8 cellular contexts compared by ENCODE assay signal in genomic region chr22:37686002-37686982, GRCh38. TPM values are rescaled to one million over a fixed set of nuclear protein-coding genes. Genes with fewer than 3 reads are reported as not detected.
DNase-seq lines count a peak whose midpoint lies in the region; ATAC-seq and TF ChIP-seq lines count a peak whose summit lies in the region.

TSS of gene NOL12 (plus strand) at chr22:37686343. CDS start at chr22:37686393, 50 bp downstream.

- ATAC-seq in upper lobe of left lung (ENCODE audit: low FRiP score in 2 of 2): peak; percentile 94 to 96

- H3K4me3 ChIP-seq in HFF-Myc (replicated peaks; ENCODE audit: low read depth, low read length) (peak within 1 kb of the TSS; percentile 100), adipocyte (ENCODE audit: low read length) (peak within 1 kb of the TSS; percentile 88), upper lobe of left lung (peak within 1 kb of the TSS; percentile 61 to 93 (median 90))

- H3K36me3 ChIP-seq in adipocyte (ENCODE audit: control insufficient read depth, insufficient read depth, low read length, severe bottlenecking) (peaks cover 23% of the 10 kb centered on the region), upper lobe of left lung (peaks cover 9 to 32% (median 19%) of the 10 kb centered on the region in 4 donors)

- H3K27me3 ChIP-seq in adipocyte (replicated peaks; ENCODE audit: control insufficient read depth, insufficient read depth, low read length): no peaks in the 10 kb centered on the region
- no peaks in the 10 kb centered on the region for H3K27me3 ChIP-seq in upper lobe of left lung

- H3K9ac ChIP-seq in adipocyte (ENCODE audit: low read length): peak within 1 kb of the TSS; percentile 95

- peak in 3 of 4 donors; percentile 37 to 62 (median 47) for TF ChIP-seq POLR2A in upper lobe of left lung (IDR thresholded peaks at IDR 0.05)

- intact Hi-C loops in cardiac septum (cut with DNase I) (loop anchor here (2.0 kb wide), 1 partner anchor 77 kb away; the partner anchor contains the start of gene GGA1), posterior cingulate gyrus (cut with DNase I) (loop anchor here (5.0 kb wide), 1 partner anchor 44 kb away; no protein-coding TSS in a partner anchor)

- H3K27ac ChIP-seq in upper lobe of left lung: peak within 1 kb of the TSS; percentile 86 to 91 (median 90)

- no peak for TF ChIP-seq EP300 in upper lobe of left lung (IDR thresholded peaks at IDR 0.05)

- H3K4me1 ChIP-seq in adipocyte (ENCODE audit: control insufficient read depth, insufficient read depth, low read length) (peaks cover 16% of the 10 kb centered on the region), upper lobe of left lung (peaks cover 16 to 31% (median 21%) of the 10 kb centered on the region in 4 donors)

- WGBS in upper lobe of left lung, 2 donors: 4% methylated on average over 50 to 62 of the region's 62 CpGs

- TF ChIP-seq CTCF in HFF-Myc (IDR thresholded peaks at IDR 0.05; ENCODE audit: low read depth, low read length, missing control alignments) (no peak), upper lobe of left lung (IDR thresholded peaks at IDR 0.05) (peak in 2 of 6 experiments; percentile 19 to 24)

- H3K9me3 ChIP-seq in adipocyte (ENCODE audit: control insufficient read depth, low read length) (no peaks in the 10 kb centered on the region), upper lobe of left lung (no peaks in the 10 kb centered on the region)

- peak; percentile 81 for DNase-seq in GDM1 (lab: John Stamatoyannopoulos, UW)
- DNase-seq in HFF-Myc (ENCODE audit: extremely low read depth, low read depth): no peak
- peak; percentile 87 for DNase-seq in NCI-H1092 treated with DMSO at 0.1 percent for 48 hours (lab: John Stamatoyannopoulos, UW)
- DNase-seq in T follicular helper cell (ENCODE audit: low read depth): peak; percentile 60
- DNase-seq in adipocyte (ENCODE audit: low read depth): peak; percentile 93
- peak; percentile 94 for DNase-seq in cardiac septum (ENCODE audit: low spot score)
- DNase-seq in posterior cingulate gyrus: peak; percentile 74 to 97 (median 80)
- peak; percentile 84 to 90 for DNase-seq in upper lobe of left lung

RNA-seq across cellular contexts. Expression of gene NOL12, which starts in this region (rescaled TPM):
- total RNA-seq in cardiac septum (15.2 TPM), upper lobe of left lung (10 to 100 TPM; 23.5 to 89.1 (median 26.7) TPM)
